In the genomic region with DNA sequence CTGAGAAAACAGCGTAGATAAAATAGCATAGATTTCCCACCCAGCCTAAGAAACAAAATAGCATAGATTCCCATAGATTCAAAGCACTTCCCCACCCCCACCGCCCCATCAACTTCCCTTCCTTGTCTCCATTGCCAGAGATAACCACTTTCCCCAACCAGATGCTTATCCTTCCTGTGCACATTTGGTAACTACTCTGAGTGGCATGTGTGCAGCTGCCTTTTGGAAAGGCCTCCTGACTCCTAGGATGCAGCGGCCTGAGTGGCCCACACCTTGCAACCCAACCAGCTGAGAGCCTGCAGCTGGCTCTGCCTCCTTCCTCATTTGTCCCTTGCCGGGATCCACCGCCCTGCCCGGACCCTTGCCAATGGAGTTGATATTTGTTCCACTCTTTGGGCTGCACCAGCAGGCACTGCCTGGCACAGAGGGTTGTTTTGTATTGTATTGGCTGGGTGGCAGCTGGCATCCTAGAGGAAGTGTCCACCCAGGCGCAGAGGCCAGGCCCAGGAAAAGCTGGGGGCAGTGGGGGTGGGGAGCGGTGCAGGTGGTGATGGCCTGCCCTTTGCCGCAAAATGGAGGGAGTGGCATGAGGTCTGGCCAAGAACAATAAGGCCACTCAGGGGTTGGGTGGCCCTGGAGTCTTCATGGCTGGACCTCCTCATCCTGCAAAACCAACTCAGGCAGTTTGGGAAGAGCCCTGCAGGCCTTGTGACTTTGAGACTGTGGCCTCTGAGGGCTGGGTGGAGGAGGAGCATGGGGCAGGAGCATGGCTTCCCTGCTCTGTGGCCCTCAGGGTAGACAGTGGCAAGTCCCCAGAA, we compare ENCODE assay signal across 11 cellular contexts. TPM values are rescaled to one million over a fixed set of nuclear protein-coding genes. Genes with fewer than 3 reads are reported as not detected.
DNase-seq lines count a peak whose midpoint lies in the region; TF ChIP-seq lines count a peak whose summit lies in the region.
"Had no signal": no experiment of that assay in that cellular context is flagged by ENCODE, and none has a peak within 500 bp of the region (broad histone marks: within the 10 kb centered on the region; RNA-seq: fewer than 3 reads in every experiment).

No MANE protein-coding gene starts in this region.

- H3K9me3 ChIP-seq in BE2C (no peaks in the 10 kb centered on the region), neural progenitor cell (ENCODE audit: low read depth) (no peaks in the 10 kb centered on the region)

- no peak for TF ChIP-seq CTCF in BE2C (IDR thresholded peaks at IDR 0.05; ENCODE audit: low read depth, low read length)
- no peak for TF ChIP-seq CTCF in brain (conservative IDR thresholded peaks at IDR 0.05)
- no peak for TF ChIP-seq CTCF in neural progenitor cell (IDR thresholded peaks at IDR 0.05)

- H3K36me3 ChIP-seq in BE2C (peaks cover 14% of the 10 kb centered on the region), neural progenitor cell (no peaks in the 10 kb centered on the region)

- DNase-seq in BE2C (peak; percentile 43), KBM-7 (peak; percentile 90), neural progenitor cell (ENCODE audit: low spot score) (no peak), ACHN (no peak), NOMO-1 treated with dmso at 0.1 percent for 144 hours (lab: John Stamatoyannopoulos, UW; ENCODE audit: unreplicated experiment) (no peak)
- no peak for DNase-seq in activated effector memory CD4-positive, alpha-beta T cell treated with Interleukin-2 at 50 U/mL for 16 hours
- no peak for DNase-seq in stimulated activated CD4-positive, alpha-beta T cell treated with anti-CD3 and anti-CD28 coated beads, Interleukin-2, amount 100 ng/mL, for 24 hours
- DNase-seq: foreskin melanocyte, retina had no signal

- no peaks in the 10 kb centered on the region for H3K79me2 ChIP-seq in neural progenitor cell (ENCODE audit: low read depth)

- peaks cover 6% of the 10 kb centered on the region for H3F3A ChIP-seq in neural progenitor cell (ENCODE audit: low read depth)

- H3K9ac ChIP-seq in neural progenitor cell = no peak overlapping the region

- H3K4me1 ChIP-seq in BE2C = peaks cover 43% of the 10 kb centered on the region
- peaks cover 15% of the 10 kb centered on the region for H3K4me1 ChIP-seq in neural progenitor cell

- no peak overlapping the region for H3K27ac ChIP-seq in neural progenitor cell

- H3K27ac Mint-ChIP-seq in brain = peak overlapping the region in 4 of 5 experiments; percentile 43 to 80 (median 62)
- H3K27ac Mint-ChIP-seq in neural progenitor cell = no peak overlapping the region
- H3K27ac Mint-ChIP-seq: activated T-helper 2 cell treated with anti-CD3 and anti-CD28 coated beads, Interferon-gamma antibody, Interleukin-2, Interleukin-4, amounts not matched to agents 10 μg/mL and 5 μg/mL and 100 μg/mL, durations not matched to agents 14 hours and 24 hours and 36 hours had no signal

- in situ Hi-C loops in KBM-7 (cut with MboI; ENCODE audit: low pct_unique_long_range_greater_than_20kb, low sequenced_read_pairs) (loop anchor here (5.0 kb wide), 1 partner anchor 36 kb away; no protein-coding TSS in a partner anchor), ACHN (cut with HindIII; ENCODE audit: low pct_ligation_motif_present, low pct_unique_long_range_greater_than_20kb, low sequenced_read_pairs) (loop anchor here (10.0 kb wide), 1 partner anchor 63 kb away; no protein-coding TSS in a partner anchor)

- no peaks in the 10 kb centered on the region for H3K9me3 Mint-ChIP-seq in brain
- H3K9me3 Mint-ChIP-seq in neural progenitor cell = no peaks in the 10 kb centered on the region
- H3K9me3 Mint-ChIP-seq: activated T-helper 2 cell treated with anti-CD3 and anti-CD28 coated beads, Interferon-gamma antibody, Interleukin-2, Interleukin-4, amounts not matched to agents 10 μg/mL and 5 μg/mL and 100 μg/mL, durations not matched to agents 14 hours and 24 hours and 36 hours had no signal

- H3K4me1 Mint-ChIP-seq in brain (peaks cover 51% of the 10 kb centered on the region), neural progenitor cell (peaks cover 30% of the 10 kb centered on the region)

- H3K4me3 Mint-ChIP-seq in brain (peak overlapping the region in 2 of 5 experiments; percentile 2 to 47), neural progenitor cell (peak overlapping the region; percentile 68)

- H2AFZ ChIP-seq in neural progenitor cell (replicated peaks) = no peak overlapping the region

- no peak overlapping the region for H3K4me3 ChIP-seq in BE2C (ENCODE audit: low read depth, low read length)
- no peak overlapping the region for H3K4me3 ChIP-seq in neural progenitor cell

- no peak overlapping the region for H3K4me2 ChIP-seq in neural progenitor cell

- H3K27me3 ChIP-seq in BE2C (no peaks in the 10 kb centered on the region), neural progenitor cell (peaks cover 18% of the 10 kb centered on the region)

- peaks cover 13% of the 10 kb centered on the region for H4K20me1 ChIP-seq in neural progenitor cell (ENCODE audit: low read depth)

- H3K27me3 Mint-ChIP-seq in brain (no peaks in the 10 kb centered on the region), neural progenitor cell (ENCODE audit: insufficient read depth, low read depth) (peaks cover 17% of the 10 kb centered on the region)

- no peaks in the 10 kb centered on the region for H3K36me3 Mint-ChIP-seq in brain
- H3K36me3 Mint-ChIP-seq in neural progenitor cell = no peaks in the 10 kb centered on the region

RNA-seq across cellular contexts. Expression of gene SLC48A1, which starts 4.9 kb away (rescaled TPM):
- 65.5 TPM for polyA plus RNA-seq in BE2C (2012; ENCODE audit: insufficient read depth, insufficient read length, low read depth)
- polyA plus RNA-seq in brain (ENCODE audit: insufficient read depth, low read depth, low replicate concordance) = 77.4 TPM
- 8.3 and 16.7 TPM in 2 replicates for total RNA-seq in neural progenitor cell (ENCODE audit: low replicate concordance)

RNA-seq across cellular contexts. Expression of gene RAPGEF3, which starts 19.3 kb away (rescaled TPM):
- polyA plus RNA-seq in BE2C (2012; ENCODE audit: insufficient read depth, insufficient read length, low read depth) = 22.4 TPM
- 10.3 TPM for polyA plus RNA-seq in brain (ENCODE audit: insufficient read depth, low read depth, low replicate concordance)
- 0.58 and 1.2 TPM in 2 replicates for total RNA-seq in neural progenitor cell (ENCODE audit: low replicate concordance)

RNA-seq across cellular contexts. Expression of gene HDAC7, which starts 41.8 kb away (rescaled TPM):
- 178 TPM for polyA plus RNA-seq in BE2C (2012; ENCODE audit: insufficient read depth, insufficient read length, low read depth)
- polyA plus RNA-seq in brain (ENCODE audit: insufficient read depth, low read depth, low replicate concordance) = 8.2 TPM
- 7.2 and 14.2 TPM in 2 replicates for total RNA-seq in neural progenitor cell (ENCODE audit: low replicate concordance)

RNA-seq across cellular contexts. Expression of gene ENDOU, which starts 52.7 kb away (rescaled TPM):
- not detected for polyA plus RNA-seq in BE2C (2012; ENCODE audit: insufficient read depth, insufficient read length, low read depth)
- polyA plus RNA-seq in brain (ENCODE audit: insufficient read depth, low read depth, low replicate concordance) = 0.80 TPM
- total RNA-seq in neural progenitor cell (ENCODE audit: low replicate concordance) = not detected in 2 replicates
- total RNA-seq: activated T-helper 2 cell treated with anti-CD3 and anti-CD28 coated beads, Interferon-gamma antibody, Interleukin-2, Interleukin-4, amounts not matched to agents 10 μg/mL and 5 μg/mL and 100 μg/mL, durations not matched to agents 14 hours and 24 hours and 36 hours had no signal

Comparison
In these comparisons a context has a peak if more than half of its experiments do, and no peak if none do; other contexts are left out.
1. DNase-seq: peak in BE2C (single experiment) and KBM-7 (single experiment); none in neural progenitor cell (single experiment), ACHN (single experiment), activated effector memory CD4-positive, alpha-beta T cell treated with Interleukin-2 at 50 U/mL for 16 hours (single experiment), NOMO-1 treated with dmso at 0.1 percent for 144 hours (single experiment) and stimulated activated CD4-positive, alpha-beta T cell treated with anti-CD3 and anti-CD28 coated beads, Interleukin-2, amount 100 ng/mL, for 24 hours (0 of 2).